Comparison of ENCODE assay signal across 21 cellular contexts in the genomic region with DNA sequence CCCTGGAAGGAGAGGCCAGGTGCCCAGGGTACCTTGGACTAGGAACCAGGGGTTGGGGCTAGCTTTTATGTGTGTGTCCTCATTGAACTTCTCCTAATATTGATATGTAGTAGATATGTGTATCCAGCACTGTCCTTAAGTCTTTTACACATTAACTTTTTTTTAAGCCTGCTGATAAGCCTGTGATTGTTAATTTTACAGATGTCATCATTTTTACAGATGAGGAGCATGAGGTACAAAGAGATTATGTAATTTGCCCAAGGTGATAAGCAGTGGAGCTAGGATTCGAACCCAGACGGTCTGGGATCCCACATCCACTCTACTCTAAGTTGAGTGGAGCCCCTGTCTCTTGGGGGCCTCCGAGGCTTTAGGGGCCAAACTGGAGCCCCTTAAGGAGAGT. TPM values are rescaled to one million over a fixed set of nuclear protein-coding genes. Genes with fewer than 3 reads are reported as not detected.
DNase-seq lines count a peak whose midpoint lies in the region; ATAC-seq and TF ChIP-seq lines count a peak whose summit lies in the region.
"Had no signal": no experiment of that assay in that cellular context is flagged by ENCODE, and none has a peak within 500 bp of the region (broad histone marks: within the 10 kb centered on the region; RNA-seq: fewer than 3 reads in every experiment).

No MANE protein-coding gene starts in this region.

- H3K36me3 Mint-ChIP-seq in stimulated activated naive CD8-positive, alpha-beta T cell treated with anti-CD3 and anti-CD28 coated beads, Interleukin-15, Interleukin-2, amounts not matched to agents 100 ng/mL and 50 ng/mL, for 24 hours (ENCODE audit: low read depth): peaks cover 25% of the 10 kb centered on the region

- intact Hi-C loops in ascending aorta (cut with DNase I) (loop anchor here (10.0 kb wide), 1 partner anchor 1184 kb away; no protein-coding TSS in a partner anchor), prostate gland (cut with DNase I) (no loop called here)

- peaks cover 70% of the 10 kb centered on the region for H3K4me1 Mint-ChIP-seq in stimulated activated naive CD8-positive, alpha-beta T cell treated with anti-CD3 and anti-CD28 coated beads, Interleukin-15, Interleukin-2, amounts not matched to agents 100 ng/mL and 50 ng/mL, for 24 hours (ENCODE audit: low read depth)

- no peak for ATAC-seq in stimulated activated naive CD8-positive, alpha-beta T cell treated with anti-CD3 and anti-CD28 coated beads, Interleukin-15, Interleukin-2, amounts not matched to agents 100 U/mL and 50 U/mL, for 24 hours
- ATAC-seq: foreskin keratinocyte had no signal

- H3K27me3 ChIP-seq in ascending aorta (no peaks in the 10 kb centered on the region), prostate gland (replicated peaks; ENCODE audit: insufficient read depth) (no peaks in the 10 kb centered on the region), SJCRH30 (no peaks in the 10 kb centered on the region)
- H3K27me3 ChIP-seq in effector memory CD4-positive, alpha-beta T cell (replicated peaks; ENCODE audit: control insufficient read depth, insufficient read depth, low read length, poor library complexity, severe bottlenecking): no peaks in the 10 kb centered on the region
- H3K27me3 ChIP-seq: foreskin keratinocyte, suprapubic skin had no signal

- peak overlapping the region; percentile 28 for H3K27ac Mint-ChIP-seq in stimulated activated naive CD8-positive, alpha-beta T cell treated with anti-CD3 and anti-CD28 coated beads, Interleukin-15, Interleukin-2, amounts not matched to agents 100 ng/mL and 50 ng/mL, for 24 hours

- 77% methylated on average over 3 of the region's 3 CpGs for WGBS in prostate gland

- TF ChIP-seq POLR2A in prostate gland (IDR thresholded peaks at IDR 0.05): no peak

- H3K27ac ChIP-seq in ascending aorta (peak overlapping the region; percentile 96 to 99), prostate gland (peak overlapping the region; percentile 97 to 98), SJCRH30 (no peak overlapping the region; the same call in 1 of the 2 replicates)
- no peak overlapping the region for H3K27ac ChIP-seq in effector memory CD4-positive, alpha-beta T cell (ENCODE audit: insufficient read depth, low read length, poor library complexity, severe bottlenecking)
- H3K27ac ChIP-seq: epithelial cell of prostate, foreskin keratinocyte, suprapubic skin had no signal

- peaks cover 10 to 58% of the 10 kb centered on the region in 2 donors for H3K4me1 ChIP-seq in ascending aorta
- H3K4me1 ChIP-seq in prostate gland (replicated peaks): peaks cover 20% of the 10 kb centered on the region
- H3K4me1 ChIP-seq in effector memory CD4-positive, alpha-beta T cell (ENCODE audit: control insufficient read depth, insufficient read depth, low read length, poor library complexity, severe bottlenecking): peaks cover 21% of the 10 kb centered on the region
- H3K4me1 ChIP-seq in SJCRH30: peaks cover 39% of the 10 kb centered on the region
- H3K4me1 ChIP-seq: foreskin keratinocyte had no signal

- no peak for TF ChIP-seq CTCF in ascending aorta (IDR thresholded peaks at IDR 0.05)
- TF ChIP-seq CTCF in prostate gland (IDR thresholded peaks at IDR 0.05): no peak

- H3K4me3 Mint-ChIP-seq in stimulated activated naive CD8-positive, alpha-beta T cell treated with anti-CD3 and anti-CD28 coated beads, Interleukin-15, Interleukin-2, amounts not matched to agents 100 ng/mL and 50 ng/mL, for 24 hours: peak overlapping the region; percentile 93
- H3K4me3 Mint-ChIP-seq: central memory CD8-positive, alpha-beta T cell; H9 had no signal

- peaks cover 0 to 8% of the 10 kb centered on the region in 2 donors for H3K36me3 ChIP-seq in ascending aorta
- H3K36me3 ChIP-seq in prostate gland: no peaks in the 10 kb centered on the region
- H3K36me3 ChIP-seq in effector memory CD4-positive, alpha-beta T cell (ENCODE audit: control insufficient read depth, insufficient read depth, low read length): no peaks in the 10 kb centered on the region
- H3K36me3 ChIP-seq in SJCRH30: no peaks in the 10 kb centered on the region
- H3K36me3 ChIP-seq: suprapubic skin had no signal

- no peak for DNase-seq in stimulated activated naive CD8-positive, alpha-beta T cell treated with anti-CD3 and anti-CD28 coated beads, Interleukin-15, Interleukin-2, amounts not matched to agents 100 U/mL and 50 U/mL, for 24 hours
- no peak for DNase-seq in ascending aorta (ENCODE audit: low spot score in 2 of 2)
- no peak for DNase-seq in prostate gland (ENCODE audit: low spot score)
- no peak for DNase-seq in effector memory CD4-positive, alpha-beta T cell
- DNase-seq in stimulated activated naive CD4-positive, alpha-beta T cell treated with Interleukin-2 at 50 U/mL for 16 hours (lab: John Stamatoyannopoulos, UW): no peak
- DNase-seq in SJCRH30: no peak
- no peak for DNase-seq in activated CD8-positive, alpha-beta memory T cell treated with anti-CD3 and anti-CD28 coated beads for 24 hours
- DNase-seq: activated gamma-delta T cell, DMS53, foreskin keratinocyte, GF-D8, NCI-H526, occipital lobe, SK-N-SH had no signal

- no peaks in the 10 kb centered on the region for H3K9me3 Mint-ChIP-seq in stimulated activated naive CD8-positive, alpha-beta T cell treated with anti-CD3 and anti-CD28 coated beads, Interleukin-15, Interleukin-2, amounts not matched to agents 100 ng/mL and 50 ng/mL, for 24 hours
- H3K9me3 Mint-ChIP-seq: central memory CD8-positive, alpha-beta T cell; H9 had no signal

- H3K9me3 ChIP-seq in ascending aorta (no peaks in the 10 kb centered on the region), prostate gland (no peaks in the 10 kb centered on the region), SJCRH30 (replicated peaks) (no peaks in the 10 kb centered on the region)
- H3K9me3 ChIP-seq in effector memory CD4-positive, alpha-beta T cell (ENCODE audit: control insufficient read depth, low read length): no peaks in the 10 kb centered on the region
- H3K9me3 ChIP-seq: SK-N-SH, suprapubic skin had no signal

- H3K27me3 Mint-ChIP-seq in stimulated activated naive CD8-positive, alpha-beta T cell treated with anti-CD3 and anti-CD28 coated beads, Interleukin-15, Interleukin-2, amounts not matched to agents 100 ng/mL and 50 ng/mL, for 24 hours: no peaks in the 10 kb centered on the region
- H3K27me3 Mint-ChIP-seq: central memory CD8-positive, alpha-beta T cell had no signal

- H3K4me3 ChIP-seq in ascending aorta: no peak overlapping the region
- no peak overlapping the region for H3K4me3 ChIP-seq in prostate gland
- H3K4me3 ChIP-seq in effector memory CD4-positive, alpha-beta T cell (ENCODE audit: insufficient read depth, low read depth, low read length, poor library complexity, severe bottlenecking): no peak overlapping the region
- H3K4me3 ChIP-seq in SJCRH30: no peak overlapping the region
- H3K4me3 ChIP-seq: suprapubic skin had no signal

RNA-seq across cellular contexts. Expression of gene NR4A1, which starts 10.2 kb away (rescaled TPM):
- total RNA-seq in ascending aorta (722 TPM), prostate gland (100 to 1,000 TPM in 1 of 2 donors, 10 to 100 TPM in 1; 85.1 to 125 TPM)
- total RNA-seq in SJCRH30 (2014; rRNA removed; shearing (Covaris generic)): 9.2 and 10.0 TPM in 2 replicates

RNA-seq across cellular contexts. Expression of gene ATG101, which starts 28.7 kb away (rescaled TPM):
- total RNA-seq in ascending aorta (39.8 TPM), prostate gland (10 to 100 TPM; 60.0 to 64.1 TPM)
- total RNA-seq in SJCRH30 (2014; rRNA removed; shearing (Covaris generic)): 48.6 and 52.1 TPM in 2 replicates

RNA-seq across cellular contexts. Expression of gene TAMALIN, which starts 34.3 kb away (rescaled TPM):
- total RNA-seq in ascending aorta (32.6 TPM), prostate gland (10 to 100 TPM; 16.5 to 38.6 TPM)
- total RNA-seq in SJCRH30 (2014; rRNA removed; shearing (Covaris generic)): 3.3 and 4.5 TPM in 2 replicates

RNA-seq across cellular contexts. Expression of gene SMIM41, which starts 38.5 kb away (rescaled TPM):
- 7.9 TPM for total RNA-seq in ascending aorta
- total RNA-seq in prostate gland: 10 to 100 TPM in 1 of 2 donors, 1 to 10 TPM in 1; 7.5 to 30.2 TPM
- total RNA-seq in SJCRH30 (2014; rRNA removed; shearing (Covaris generic)): not detected in 2 replicates
- total RNA-seq: foreskin keratinocyte, H9, lung microvascular endothelial cell, occipital lobe, RPMI7951 had no signal

Comparison
In these comparisons a context has a peak if more than half of its experiments do, and no peak if none do; other contexts are left out.
1. H3K27ac ChIP-seq: peak in ascending aorta (2 of 2) and prostate gland (2 of 2); none in effector memory CD4-positive, alpha-beta T cell (single experiment) and SJCRH30 (single experiment).